In the genomic region with DNA sequence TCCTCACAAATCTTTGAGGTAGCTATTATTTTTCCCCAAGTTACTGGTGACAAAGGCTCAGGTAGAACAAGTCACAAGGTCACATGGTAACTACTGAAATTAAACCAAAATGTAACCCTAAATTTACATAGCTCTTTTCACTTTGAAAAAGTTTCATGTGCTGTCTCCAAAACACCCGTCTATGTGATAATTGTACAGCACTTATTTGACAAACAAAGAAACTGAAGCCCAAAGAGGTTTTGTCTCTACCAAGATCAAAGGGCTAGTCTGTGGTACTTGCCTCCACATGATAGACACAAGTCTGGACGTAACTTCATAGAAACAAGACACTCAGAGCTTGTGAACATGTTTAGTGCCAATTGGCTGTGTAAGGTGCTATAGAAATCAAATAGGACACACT, we compare ENCODE assay signal across 19 cellular contexts.
DNase-seq lines count a peak whose midpoint lies in the region; ATAC-seq, FAIRE-seq and TF ChIP-seq lines count a peak whose summit lies in the region.
"Had no signal": no experiment of that assay in that cellular context is flagged by ENCODE, and none has a peak within 500 bp of the region (broad histone marks: within the 10 kb centered on the region; RNA-seq: fewer than 3 reads in every experiment).

No MANE protein-coding gene starts in this region.

- H3K9me3 ChIP-seq in GM12878 (replicated peaks; ENCODE audit: control insufficient read depth, insufficient read depth, low read length) (no peaks in the 10 kb centered on the region), lower lobe of right lung (no peaks in the 10 kb centered on the region)
- H3K9me3 ChIP-seq in CD4-positive, alpha-beta memory T cell (ENCODE audit: control insufficient read depth in 1 of 2, low read length in 2 of 2), result no peaks in the 10 kb centered on the region
- H3K9me3 ChIP-seq: SJCRH30, thoracic aorta had no signal

- intact Hi-C loops in GM12878 (cut with micrococcal nuclease; ENCODE audit: unreplicated experiment), result loop anchor here (10.0 kb wide), 1 partner anchor 300 kb away; no protein-coding TSS in a partner anchor
- intact Hi-C loops in CD4-positive, alpha-beta memory T cell (cut with micrococcal nuclease), result no loop called here
- intact Hi-C loops in lower lobe of right lung (cut with DNase I), result no loop called here

- no peaks in the 10 kb centered on the region for H3K79me2 ChIP-seq in GM12878 (ENCODE audit: control insufficient read depth, insufficient read depth, low read length)
- H3K79me2 ChIP-seq: parathyroid adenoma had no signal

- TF ChIP-seq EP300 in GM12878 (IDR thresholded peaks at IDR 0.05; ENCODE audit: borderline replicate concordance in 1 of 2, control insufficient read depth in 1 of 2, low read depth in 2 of 2, low read length in 2 of 2), result no peak

- SMC1A ChIA-PET in GM12878 (lab: Charles Lee; ENCODE audit: uncharacterized antibody, unreplicated experiment), result interaction anchor here (0.7 to 2.4 kb wide), 3 partner anchors 13 to 446 kb away, joined by 3 to 9 read pairs (median 4); no protein-coding TSS in a partner anchor

- RAD21 ChIA-PET in GM12878 (lab: Charles Lee; ENCODE audit: unreplicated experiment), result interaction anchor here (0.8 to 1.2 kb wide), 2 partner anchors 49 to 52 kb away, joined by 3 read pairs; no protein-coding TSS in a partner anchor

- CTCF ChIA-PET in GM12878 (lab: Yijun Ruan, JAX), result interaction anchor here (0.9 to 1.3 kb wide), 2 partner anchors 17 to 20 kb away, joined by 3 read pairs; no protein-coding TSS in a partner anchor
- CTCF ChIA-PET in CD4-positive, alpha-beta memory T cell (lab: Charles Lee; ENCODE audit: partially characterized antibody), result no interaction called here

- FAIRE-seq in GM19239 (lab: Jason Lieb, UNC) (peak; percentile 66), GM12878 (lab: Jason Lieb, UNC) (peak; percentile 44)

- no peak overlapping the region for H3K4me3 Mint-ChIP-seq in CD4-positive, alpha-beta memory T cell
- H3K4me3 Mint-ChIP-seq: immature natural killer cell; naive thymus-derived CD4-positive, alpha-beta T cell had no signal

- peaks cover 0 to 4% of the 10 kb centered on the region in 2 donors for H3K36me3 Mint-ChIP-seq in CD4-positive, alpha-beta memory T cell

- H3K36me3 ChIP-seq in GM12878 (ENCODE audit: control insufficient read depth in 2 of 2, insufficient read depth in 2 of 2, low read length in 1 of 2) (no peaks in the 10 kb centered on the region), lower lobe of right lung (no peaks in the 10 kb centered on the region)
- no peaks in the 10 kb centered on the region for H3K36me3 ChIP-seq in CD4-positive, alpha-beta memory T cell (ENCODE audit: insufficient read depth, low read length)
- H3K36me3 ChIP-seq: SJCRH30, thoracic aorta had no signal

- no TSS peak for BruUV-seq in GM12878 (replicated peaks; lab: Mats Ljungman, UMichigan)

- no peaks in the 10 kb centered on the region for H3K27me3 Mint-ChIP-seq in CD4-positive, alpha-beta memory T cell
- H3K27me3 Mint-ChIP-seq: naive thymus-derived CD4-positive, alpha-beta T cell had no signal

- TF ChIP-seq RAD21 in GM12878 (IDR thresholded peaks at IDR 0.05; ENCODE audit: insufficient read depth, low read depth, low read length), result no peak

- H3K4me2 ChIP-seq in GM12878 (ENCODE audit: control insufficient read depth, insufficient read depth), result no peak overlapping the region
- H3K4me2 ChIP-seq: smooth muscle cell had no signal

- DNase-seq in GM19239 (ENCODE audit: insufficient read length, low spot score) (no peak), GM12878 (ENCODE audit: low read depth, low spot score) (peak; percentile 41), HUDEP-2 (lab: John Stamatoyannopoulos, UW; ENCODE audit: unreplicated experiment in 76 of 76) (no peak), lower lobe of right lung (no peak)
- no peak for DNase-seq in CD4-positive, alpha-beta memory T cell
- DNase-seq: head of caudate nucleus; immature natural killer cell; naive thymus-derived CD4-positive, alpha-beta T cell; NCI-H524 treated with DMSO at 0.1 percent for 48 hours; OCI-M1; SJCRH30; stimulated activated CD4-positive, alpha-beta T cell treated with anti-CD3 and anti-CD28 coated beads, Interleukin-4, amount 100 ng/mL, for 4 hours had no signal

- H4K20me1 ChIP-seq in GM12878 (ENCODE audit: control insufficient read depth, insufficient read depth), result no peaks in the 10 kb centered on the region

- TF ChIP-seq CTCF in GM12878 (IDR thresholded peaks at IDR 0.05 in 2 of 3, conservative IDR thresholded peaks at IDR 0.05 in 1 of 3; ENCODE audit: control insufficient read depth in 2 of 3, extremely low read depth in 1 of 3, insufficient read depth in 1 of 3, low read depth in 3 of 3, low read length in 3 of 3) (no peak), lower lobe of right lung (IDR thresholded peaks at IDR 0.05) (no peak)

- H3K27ac ChIP-seq in GM12878 (ENCODE audit: control insufficient read depth, insufficient read depth) (peak overlapping the region; percentile 6; the same call in 1 of the 2 replicates), lower lobe of right lung (no peak overlapping the region)
- H3K27ac ChIP-seq in CD4-positive, alpha-beta memory T cell (ENCODE audit: low read depth, low read length), result no peak overlapping the region
- H3K27ac ChIP-seq: parathyroid adenoma, SJCRH30, thoracic aorta had no signal

- peaks cover 9 to 22% (median 10%) of the 10 kb centered on the region in 4 donors for H3K4me1 Mint-ChIP-seq in CD4-positive, alpha-beta memory T cell

- peaks cover 0 to 20% (median 9%) of the 10 kb centered on the region in 8 donors for H3K9me3 Mint-ChIP-seq in CD4-positive, alpha-beta memory T cell
- H3K9me3 Mint-ChIP-seq: immature natural killer cell had no signal

- in situ Hi-C loops in GM12878 (cut with MboI), result no loop called here

- ATAC-seq in GM18498 (IDR thresholded peaks at IDR 0.05; ENCODE audit: unreplicated experiment) (peak; percentile 41), HG03025 (IDR thresholded peaks at IDR 0.05; ENCODE audit: low FRiP score, unreplicated experiment) (peak; percentile 62), GM12878 (peak; percentile 40), HG03342 (IDR thresholded peaks at IDR 0.05; ENCODE audit: unreplicated experiment) (no peak), lower lobe of right lung (no peak)
- ATAC-seq: activated CD4-positive, CD25-positive, alpha-beta regulatory T cell treated with anti-CD3 and anti-CD28 coated beads, Interleukin-2, amount 50 U/mL, for 24 hours; naive thymus-derived CD4-positive, alpha-beta T cell had no signal

- H3K4me3 ChIP-seq in GM12878 (no peak overlapping the region), lower lobe of right lung (no peak overlapping the region)
- H3K4me3 ChIP-seq in CD4-positive, alpha-beta memory T cell (ENCODE audit: low read length in 2 of 2), result no peak overlapping the region
- H3K4me3 ChIP-seq: SJCRH30, smooth muscle cell, thoracic aorta had no signal

- no peak overlapping the region for H3K27ac Mint-ChIP-seq in CD4-positive, alpha-beta memory T cell
- H3K27ac Mint-ChIP-seq: naive thymus-derived CD4-positive, alpha-beta T cell had no signal

- H3K4me1 ChIP-seq in GM12878 (ENCODE audit: control insufficient read depth, insufficient read depth, low read length) (peaks cover 26% of the 10 kb centered on the region), lower lobe of right lung (peaks cover 7% of the 10 kb centered on the region)
- peaks cover 11% of the 10 kb centered on the region for H3K4me1 ChIP-seq in CD4-positive, alpha-beta memory T cell (ENCODE audit: insufficient read depth, low read length)
- H3K4me1 ChIP-seq: parathyroid adenoma had no signal

- no peak overlapping the region for H2AFZ ChIP-seq in GM12878 (ENCODE audit: control insufficient read depth, low read depth, low read length)
- H2AFZ ChIP-seq: parathyroid adenoma had no signal

- WGBS in GM12878 (ENCODE audit: insufficient coverage, insufficient replicate concordance, low lambda C conversion rate, missing lambda C conversion rate), result 22% methylated on average over 2 of the region's 2 CpGs

- POLR2A ChIA-PET in GM12878 (lab: Charles Lee), result interaction anchor here (0.5 to 0.8 kb wide), 2 partner anchors 512 to 768 kb away, joined by 3 read pairs; no protein-coding TSS in a partner anchor
- POLR2A ChIA-PET in CD4-positive, alpha-beta memory T cell (lab: Charles Lee; ENCODE audit: partially characterized antibody), result no interaction called here

- TF ChIP-seq POLR2A in GM12878 (IDR thresholded peaks at IDR 0.05; ENCODE audit: low read depth, low read length), result no peak

- H3K27me3 ChIP-seq in GM12878 (replicated peaks in 1 of 2; ENCODE audit: control insufficient read depth in 2 of 2, insufficient read depth in 2 of 2, low read length in 1 of 2), result no peaks in the 10 kb centered on the region
- no peaks in the 10 kb centered on the region for H3K27me3 ChIP-seq in CD4-positive, alpha-beta memory T cell (ENCODE audit: insufficient read depth, low read length)
- H3K27me3 ChIP-seq in lower lobe of right lung (ENCODE audit: low read depth), result no peaks in the 10 kb centered on the region
- H3K27me3 ChIP-seq: SJCRH30 had no signal

- H3K9ac ChIP-seq in GM12878 (ENCODE audit: control insufficient read depth, insufficient read depth, low read length), result no peak overlapping the region
- H3K9ac ChIP-seq: parathyroid adenoma had no signal

TF ChIP-seq in GM12878, 131 proteins besides CTCF, POLR2A, EP300 and RAD21 (continues in another document):
- TF ChIP-seq STAT3 (IDR thresholded peaks at IDR 0.05; ENCODE audit: low read depth, low read length), result no peak
- TF ChIP-seq RELA (IDR thresholded peaks at IDR 0.05; ENCODE audit: borderline replicate concordance, partially characterized antibody), result no peak
- no peak for TF ChIP-seq MLLT1 (IDR thresholded peaks at IDR 0.05)

Comparison
In these comparisons a context has a peak if more than half of its experiments do, and no peak if none do; other contexts are left out.
1. ATAC-seq: peak in GM18498 (single experiment), HG03025 (single experiment) and GM12878 (single experiment); none in HG03342 (single experiment) and lower lobe of right lung (0 of 2).